Comparison of ENCODE assay signal across 16 cellular contexts in genomic region chr2:230267059-230267458, GRCh38. TPM values are rescaled to one million over a fixed set of nuclear protein-coding genes. Genes with fewer than 3 reads are reported as not detected.
A peak's percentile ranks its signal among the peaks of the same experiment; 100 is the strongest.
DNase-seq lines count a peak whose midpoint lies in the region; ATAC-seq and FAIRE-seq lines count a peak whose summit lies in the region.
"Had no signal": no experiment of that assay in that cellular context is flagged by ENCODE, and none has a peak within 500 bp of the region (broad histone marks: within the 10 kb centered on the region; RNA-seq: fewer than 3 reads in every experiment).

No MANE protein-coding gene starts in this region.

- peaks cover 80% of the 10 kb centered on the region for H3K36me3 Mint-ChIP-seq in activated naive CD4-positive, alpha-beta T cell treated with anti-CD3 and anti-CD28 coated beads, Interleukin-2, amount 10 ng/mL, durations not matched to agents 7 days and 5 days
- H3K36me3 Mint-ChIP-seq in activated naive CD4-positive, alpha-beta T cell treated with anti-CD3 and anti-CD28 coated beads, Interleukin-2, amount 50 U/mL, for 72 hours: peaks cover 47 to 64% of the 10 kb centered on the region in 2 donors
- peaks cover 59 to 73% of the 10 kb centered on the region in 2 donors for H3K36me3 Mint-ChIP-seq in naive B cell

- no peak overlapping the region for H3K4me2 ChIP-seq in trophoblast cell (ENCODE audit: low read length)
- H3K4me2 ChIP-seq: PC-9 had no signal

- no peak overlapping the region for H2BK5ac ChIP-seq in trophoblast cell (ENCODE audit: low read depth, low read length, poor library complexity)

- H3K79me2 ChIP-seq in trophoblast cell (ENCODE audit: control insufficient read depth, insufficient read depth, low read length, poor library complexity): no peaks in the 10 kb centered on the region

- no peaks in the 10 kb centered on the region for H3K27me3 ChIP-seq in trophoblast cell (ENCODE audit: insufficient read depth, low read length)
- H3K27me3 ChIP-seq: esophagus squamous epithelium had no signal

- no peak overlapping the region for H4K12ac ChIP-seq in trophoblast cell (ENCODE audit: low read depth, low read length)

- no peak overlapping the region for H3K14ac ChIP-seq in trophoblast cell (ENCODE audit: low read length)

- H3K23ac ChIP-seq in trophoblast cell (ENCODE audit: low read length): no peak overlapping the region

- no peak overlapping the region for H2BK12ac ChIP-seq in trophoblast cell (ENCODE audit: low read length)

- DNase-seq in activated naive CD4-positive, alpha-beta T cell treated with anti-CD3 and anti-CD28 coated beads, Interleukin-2, amount 10 ng/mL, durations not matched to agents 7 days and 5 days: no peak
- DNase-seq in activated naive CD4-positive, alpha-beta T cell treated with anti-CD3 and anti-CD28 coated beads, Interleukin-2, amount 50 U/mL, for 72 hours (ENCODE audit: low spot score in 2 of 2): no peak
- DNase-seq in naive B cell: no peak
- no peak for DNase-seq in GM19239 (ENCODE audit: insufficient read length, low spot score)
- no peak for DNase-seq in putamen (ENCODE audit: low spot score)
- no peak for DNase-seq in trophoblast cell
- DNase-seq: ACHN, cortex of kidney, esophagus squamous epithelium, NCI-H1436, NCI-H446, PC-9, posterior cingulate gyrus had no signal

- peaks cover 6 to 10% of the 10 kb centered on the region in 2 experiments for H3K4me1 ChIP-seq in trophoblast cell (ENCODE audit: control insufficient read depth in 1 of 2, insufficient read depth in 2 of 2, low read length in 2 of 2)

- no peak overlapping the region for H2AK5ac ChIP-seq in trophoblast cell (ENCODE audit: low read length)

- H2BK120ac ChIP-seq in trophoblast cell (ENCODE audit: insufficient read depth, low read length, poor library complexity): no peak overlapping the region

- H3K9me3 Mint-ChIP-seq in activated naive CD4-positive, alpha-beta T cell treated with anti-CD3 and anti-CD28 coated beads, Interleukin-2, amount 10 ng/mL, durations not matched to agents 7 days and 5 days: peaks cover 13% of the 10 kb centered on the region
- peaks cover 9 to 14% of the 10 kb centered on the region in 2 donors for H3K9me3 Mint-ChIP-seq in activated naive CD4-positive, alpha-beta T cell treated with anti-CD3 and anti-CD28 coated beads, Interleukin-2, amount 50 U/mL, for 72 hours
- H3K9me3 Mint-ChIP-seq in naive B cell: peaks cover 0 to 5% (median 0%) of the 10 kb centered on the region in 7 donors

- WGBS in trophoblast cell (ENCODE audit: extremely low coverage, insufficient coverage, insufficient read length): no CpG with 5 or more reads among the region's 1 CpG

- H3K4ac ChIP-seq in trophoblast cell (ENCODE audit: low read depth, low read length): no peak overlapping the region

- CTCF ChIA-PET in activated naive CD4-positive, alpha-beta T cell treated with anti-CD3 and anti-CD28 coated beads, Interleukin-2, amount 10 ng/mL, durations not matched to agents 7 days and 5 days (lab: Charles Lee): no interaction called here

- no peak overlapping the region for H4K91ac ChIP-seq in trophoblast cell (ENCODE audit: low read depth, low read length)

- no peak overlapping the region for H3K9ac ChIP-seq in trophoblast cell (ENCODE audit: low read length)

- no peak overlapping the region for H3K4me3 ChIP-seq in trophoblast cell (ENCODE audit: low read depth, low read length)
- H3K4me3 ChIP-seq: esophagus squamous epithelium, PC-9 had no signal

- H4K8ac ChIP-seq in trophoblast cell (ENCODE audit: low read depth, low read length): no peak overlapping the region

- ATAC-seq in activated naive CD4-positive, alpha-beta T cell treated with anti-CD3 and anti-CD28 coated beads, Interleukin-2, amount 50 U/mL, for 72 hours: no peak
- ATAC-seq in GM21576 (IDR thresholded peaks at IDR 0.05; ENCODE audit: unreplicated experiment) (peak; percentile 14), HG03159 (IDR thresholded peaks at IDR 0.05; ENCODE audit: unreplicated experiment) (peak; percentile 10), naive B cell (ENCODE audit: low read depth in 2 of 2) (no peak)
- ATAC-seq: HCT116 had no signal

- no peaks in the 10 kb centered on the region for H3K9me3 ChIP-seq in trophoblast cell (ENCODE audit: insufficient read depth, low read depth, low read length)
- H3K9me3 ChIP-seq: esophagus squamous epithelium had no signal

- FAIRE-seq in GM19239 (lab: Jason Lieb, UNC): no peak

- peaks cover 50% of the 10 kb centered on the region for H3K4me1 Mint-ChIP-seq in activated naive CD4-positive, alpha-beta T cell treated with anti-CD3 and anti-CD28 coated beads, Interleukin-2, amount 10 ng/mL, durations not matched to agents 7 days and 5 days
- peaks cover 49 to 66% (median 58%) of the 10 kb centered on the region in 3 donors for H3K4me1 Mint-ChIP-seq in naive B cell

- no peak overlapping the region for H3K4me3 Mint-ChIP-seq in activated naive CD4-positive, alpha-beta T cell treated with anti-CD3 and anti-CD28 coated beads, Interleukin-2, amount 10 ng/mL, durations not matched to agents 7 days and 5 days
- no peak overlapping the region for H3K4me3 Mint-ChIP-seq in naive B cell

- H3K36me3 ChIP-seq in trophoblast cell (ENCODE audit: control insufficient read depth in 1 of 2, insufficient read depth in 2 of 2, low read length in 2 of 2): no peaks in the 10 kb centered on the region
- H3K36me3 ChIP-seq: esophagus squamous epithelium had no signal

- no peaks in the 10 kb centered on the region for H3K27me3 Mint-ChIP-seq in activated naive CD4-positive, alpha-beta T cell treated with anti-CD3 and anti-CD28 coated beads, Interleukin-2, amount 10 ng/mL, durations not matched to agents 7 days and 5 days
- H3K27me3 Mint-ChIP-seq in naive B cell: no peaks in the 10 kb centered on the region

- H3K27ac Mint-ChIP-seq in activated naive CD4-positive, alpha-beta T cell treated with anti-CD3 and anti-CD28 coated beads, Interleukin-2, amount 10 ng/mL, durations not matched to agents 7 days and 5 days: peak overlapping the region; percentile 26
- peak overlapping the region in 1 of 2 donors; percentile 38 for H3K27ac Mint-ChIP-seq in activated naive CD4-positive, alpha-beta T cell treated with anti-CD3 and anti-CD28 coated beads, Interleukin-2, amount 50 U/mL, for 72 hours
- peak overlapping the region in 4 of 6 donors; percentile 34 to 84 (median 54) for H3K27ac Mint-ChIP-seq in naive B cell

- no peak overlapping the region for H3K27ac ChIP-seq in trophoblast cell (ENCODE audit: low read depth, low read length)
- H3K27ac ChIP-seq: esophagus squamous epithelium, PC-9 had no signal

- no peak overlapping the region for H2AFZ ChIP-seq in trophoblast cell (ENCODE audit: insufficient read depth, low read length, poor library complexity)
- H2AFZ ChIP-seq: PC-9 had no signal

- H3K79me1 ChIP-seq in trophoblast cell (ENCODE audit: low read length): no peaks in the 10 kb centered on the region

- H3K18ac ChIP-seq in trophoblast cell (ENCODE audit: low read length): no peak overlapping the region

RNA-seq across cellular contexts. Expression of gene SP140, which starts 41.5 kb away (rescaled TPM):
- 10 to 100 TPM; 75.8 to 77.7 TPM for total RNA-seq in activated naive CD4-positive, alpha-beta T cell treated with anti-CD3 and anti-CD28 coated beads, Interleukin-2, amount 50 U/mL, for 72 hours
- polyA plus RNA-seq in naive B cell (ENCODE audit: low read depth in 6 of 6): 10 to 100 TPM; 65.4 to 95.3 (median 76.7) TPM
- 0.35 and 0.41 TPM in 2 replicates for polyA plus RNA-seq in trophoblast cell (2013)

RNA-seq across cellular contexts. Expression of gene SP110, which starts 47.3 kb away (rescaled TPM):
- 100 to 1,000 TPM in 1 of 2 donors, 10 to 100 TPM in 1; 61.0 to 148 TPM for total RNA-seq in activated naive CD4-positive, alpha-beta T cell treated with anti-CD3 and anti-CD28 coated beads, Interleukin-2, amount 50 U/mL, for 72 hours
- polyA plus RNA-seq in naive B cell (ENCODE audit: low read depth in 6 of 6): 100 to 1,000 TPM; 136 to 237 (median 203) TPM
- polyA plus RNA-seq in trophoblast cell (2013): 6.4 and 6.5 TPM in 2 replicates

RNA-seq across cellular contexts. Expression of gene SP140L, which starts 59.9 kb away (rescaled TPM):
- total RNA-seq in activated naive CD4-positive, alpha-beta T cell treated with anti-CD3 and anti-CD28 coated beads, Interleukin-2, amount 50 U/mL, for 72 hours: 10 to 100 TPM; 52.8 to 71.2 TPM
- 10 to 100 TPM; 48.5 to 82.4 (median 54.0) TPM for polyA plus RNA-seq in naive B cell (ENCODE audit: low read depth in 6 of 6)
- 1.7 and 1.8 TPM in 2 replicates for polyA plus RNA-seq in trophoblast cell (2013)

Comparison
In these comparisons a context has a peak if more than half of its experiments do, and no peak if none do; other contexts are left out.
1. ATAC-seq: peak in GM21576 (single experiment) and HG03159 (single experiment); none in activated naive CD4-positive, alpha-beta T cell treated with anti-CD3 and anti-CD28 coated beads, Interleukin-2, amount 50 U/mL, for 72 hours (0 of 2) and naive B cell (0 of 2).